ENCODE assay signal across 8 cellular contexts in the genomic region with DNA sequence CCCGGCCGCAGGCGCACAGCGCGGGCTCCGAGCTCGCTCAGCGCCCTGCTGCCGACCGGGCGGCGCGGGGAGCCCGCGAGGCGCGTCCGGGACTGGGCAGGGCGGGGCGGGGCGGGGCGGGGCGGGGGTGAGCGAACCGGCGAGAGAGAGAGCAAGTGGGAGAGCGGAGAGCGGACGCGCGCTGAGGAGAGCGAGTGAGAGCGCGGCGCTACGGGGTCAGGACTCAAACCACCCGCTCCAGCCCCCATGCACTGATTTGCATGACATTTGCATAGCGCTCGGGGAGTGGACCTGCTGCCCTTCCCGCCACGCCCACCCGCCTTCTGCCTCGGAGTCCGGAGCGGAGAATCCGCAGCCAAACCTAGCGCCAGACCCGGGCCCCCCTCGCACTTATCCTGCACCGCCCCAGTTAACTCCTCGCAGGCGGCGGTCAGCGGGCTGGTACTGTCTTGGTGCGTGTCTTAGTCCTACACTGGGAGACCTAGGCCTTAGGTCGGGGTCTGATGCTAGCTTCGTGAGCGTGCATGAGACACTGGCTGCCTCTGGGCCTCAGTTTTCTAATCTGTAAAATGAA. TPM values are rescaled to one million over a fixed set of nuclear protein-coding genes. Genes with fewer than 3 reads are reported as not detected.
DNase-seq lines count a peak whose midpoint lies in the region; ATAC-seq, FAIRE-seq and TF ChIP-seq lines count a peak whose summit lies in the region.

A gene with protein sequence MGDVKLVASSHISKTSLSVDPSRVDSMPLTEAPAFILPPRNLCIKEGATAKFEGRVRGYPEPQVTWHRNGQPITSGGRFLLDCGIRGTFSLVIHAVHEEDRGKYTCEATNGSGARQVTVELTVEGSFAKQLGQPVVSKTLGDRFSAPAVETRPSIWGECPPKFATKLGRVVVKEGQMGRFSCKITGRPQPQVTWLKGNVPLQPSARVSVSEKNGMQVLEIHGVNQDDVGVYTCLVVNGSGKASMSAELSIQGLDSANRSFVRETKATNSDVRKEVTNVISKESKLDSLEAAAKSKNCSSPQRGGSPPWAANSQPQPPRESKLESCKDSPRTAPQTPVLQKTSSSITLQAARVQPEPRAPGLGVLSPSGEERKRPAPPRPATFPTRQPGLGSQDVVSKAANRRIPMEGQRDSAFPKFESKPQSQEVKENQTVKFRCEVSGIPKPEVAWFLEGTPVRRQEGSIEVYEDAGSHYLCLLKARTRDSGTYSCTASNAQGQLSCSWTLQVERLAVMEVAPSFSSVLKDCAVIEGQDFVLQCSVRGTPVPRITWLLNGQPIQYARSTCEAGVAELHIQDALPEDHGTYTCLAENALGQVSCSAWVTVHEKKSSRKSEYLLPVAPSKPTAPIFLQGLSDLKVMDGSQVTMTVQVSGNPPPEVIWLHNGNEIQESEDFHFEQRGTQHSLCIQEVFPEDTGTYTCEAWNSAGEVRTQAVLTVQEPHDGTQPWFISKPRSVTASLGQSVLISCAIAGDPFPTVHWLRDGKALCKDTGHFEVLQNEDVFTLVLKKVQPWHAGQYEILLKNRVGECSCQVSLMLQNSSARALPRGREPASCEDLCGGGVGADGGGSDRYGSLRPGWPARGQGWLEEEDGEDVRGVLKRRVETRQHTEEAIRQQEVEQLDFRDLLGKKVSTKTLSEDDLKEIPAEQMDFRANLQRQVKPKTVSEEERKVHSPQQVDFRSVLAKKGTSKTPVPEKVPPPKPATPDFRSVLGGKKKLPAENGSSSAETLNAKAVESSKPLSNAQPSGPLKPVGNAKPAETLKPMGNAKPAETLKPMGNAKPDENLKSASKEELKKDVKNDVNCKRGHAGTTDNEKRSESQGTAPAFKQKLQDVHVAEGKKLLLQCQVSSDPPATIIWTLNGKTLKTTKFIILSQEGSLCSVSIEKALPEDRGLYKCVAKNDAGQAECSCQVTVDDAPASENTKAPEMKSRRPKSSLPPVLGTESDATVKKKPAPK (N-terminal part only) (minus strand): TSS at position 75 of the 574 bp plus-strand sequence. CDS start 90,491 bp downstream, outside the sequence.

- H3K9ac ChIP-seq in kidney (ENCODE audit: low read length in 2 of 2): peak within 1 kb of the TSS in 1 of 2 donors; percentile 69

- H3K4me3 ChIP-seq in SJSA1 (peak within 1 kb of the TSS; percentile 38), kidney (ENCODE audit: low read length in 2 of 2) (peak within 1 kb of the TSS; percentile 52 to 76)

- no peak for TF ChIP-seq CTCF in kidney (IDR thresholded peaks at IDR 0.05; ENCODE audit: borderline replicate concordance, extremely low read depth, insufficient read depth)

- H3K27ac ChIP-seq in SJSA1 (no peak within 1 kb of the TSS), kidney (ENCODE audit: low read depth in 2 of 2, low read length in 2 of 2) (no peak within 1 kb of the TSS)

- H3K4me1 ChIP-seq in SJSA1 (replicated peaks) (peaks cover 5% of the 10 kb centered on the region; the same call in 1 of the 2 replicates), kidney (ENCODE audit: control insufficient read depth in 1 of 2, insufficient read depth in 1 of 2, low read depth in 1 of 2, low read length in 2 of 2) (peaks cover 0 to 3% of the 10 kb centered on the region in 2 donors)

- intact Hi-C loops in kidney (cut with DNase I): no loop called here

- no peak for FAIRE-seq in kidney (lab: Jason Lieb, UNC)

- peak; percentile 39 for ATAC-seq in GM19468 (IDR thresholded peaks at IDR 0.05; ENCODE audit: extremely low read depth, unreplicated experiment)

- H3K9me3 ChIP-seq in SJSA1 (replicated peaks): no peaks in the 10 kb centered on the region
- no peaks in the 10 kb centered on the region for H3K9me3 ChIP-seq in kidney (ENCODE audit: control insufficient read depth in 1 of 2, low read length in 2 of 2)

- H3K36me3 ChIP-seq in SJSA1 (no peaks in the 10 kb centered on the region), kidney (ENCODE audit: control insufficient read depth in 1 of 2, insufficient read depth in 2 of 2, low read length in 2 of 2) (no peaks in the 10 kb centered on the region)

- DNase-seq in CMK (ENCODE audit: low read depth) (peak; percentile 18), LoVo (ENCODE audit: low spot score) (peak; percentile 66), SJSA1 (ENCODE audit: low read depth in 1 of 2, low spot score in 2 of 2) (peak; percentile 53 to 85), cerebellum (ENCODE audit: low spot score) (peak; percentile 3), kidney (peak; percentile 95), pons (ENCODE audit: low spot score) (no peak)
- peak; percentile 6 to 33 (median 16) for DNase-seq in stimulated activated CD4-positive, alpha-beta T cell treated with anti-CD3 and anti-CD28 coated beads, Interleukin-12 subunit alpha, Interleukin-12 subunit beta, amount 100 ng/mL, for 48 hours (ENCODE audit: low read depth in 2 of 3, low spot score in 1 of 3)

- no peaks in the 10 kb centered on the region for H3K27me3 ChIP-seq in SJSA1 (replicated peaks)

RNA-seq across cellular contexts. Expression of the gene that starts here (rescaled TPM):
- 147 and 213 TPM in 2 replicates for total RNA-seq in SJSA1 (2014; rRNA removed; shearing (Covaris generic))
- total RNA-seq in cerebellum (11.9 TPM), kidney (164 TPM)
- 25.3 TPM for polyA plus RNA-seq in kidney (ENCODE audit: insufficient read depth, low read depth, low replicate concordance)

Comparison
In these comparisons a context has a peak if more than half of its experiments do, and no peak if none do; other contexts are left out.
1. RNA of the gene that starts here (total RNA-seq): 164 TPM in kidney (single experiment) and 147 to 213 TPM in SJSA1; 11.9 TPM in cerebellum (single experiment); every median in the first group is over 10 times any median in the second.